In the genomic region with DNA sequence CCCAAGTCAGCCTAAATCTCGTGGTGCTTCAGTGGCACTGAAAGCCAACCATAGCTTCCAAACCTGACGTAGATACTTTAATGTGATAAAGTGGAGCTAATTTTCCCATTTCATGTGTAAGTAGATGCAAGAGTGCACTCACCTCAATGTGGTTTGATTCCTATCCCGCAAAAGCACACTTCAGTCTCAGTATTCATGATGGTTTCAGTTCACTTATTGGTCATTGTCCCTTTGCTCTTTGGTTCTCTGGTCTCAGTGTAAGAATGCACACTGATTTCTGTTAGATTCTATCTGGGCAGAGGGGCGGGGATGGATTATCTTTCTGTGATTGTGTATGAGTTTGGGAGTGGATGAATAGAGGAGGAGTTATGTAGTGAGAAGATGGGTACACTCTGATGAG, we compare ENCODE assay signal across 12 cellular contexts.
DNase-seq lines count a peak whose midpoint lies in the region; ATAC-seq and TF ChIP-seq lines count a peak whose summit lies in the region.
"Had no signal": no experiment of that assay in that cellular context is flagged by ENCODE, and none has a peak within 500 bp of the region (broad histone marks: within the 10 kb centered on the region; RNA-seq: fewer than 3 reads in every experiment).

No MANE protein-coding gene starts in this region.

- peaks cover 29% of the 10 kb centered on the region for H3K27me3 Mint-ChIP-seq in activated CD4-positive, alpha-beta T cell treated with anti-CD3 and anti-CD28 coated beads, Interleukin-2, amount 10 ng/mL, durations not matched to agents 24 days and 14 days
- H3K27me3 Mint-ChIP-seq in neural crest cell (ENCODE audit: low read depth) = no peaks in the 10 kb centered on the region

- intact Hi-C loops in activated CD4-positive, alpha-beta T cell treated with anti-CD3 and anti-CD28 coated beads, Interleukin-2, amount 10 ng/mL, durations not matched to agents 24 days and 14 days (cut with micrococcal nuclease) = no loop called here

- peak overlapping the region; percentile 16 for H3K27ac Mint-ChIP-seq in activated CD4-positive, alpha-beta T cell treated with anti-CD3 and anti-CD28 coated beads, Interleukin-2, amount 10 ng/mL, durations not matched to agents 24 days and 14 days
- H3K27ac Mint-ChIP-seq in neural crest cell (ENCODE audit: unreplicated experiment) = peak overlapping the region; percentile 53

- DNase-seq in activated CD4-positive, alpha-beta T cell treated with anti-CD3 and anti-CD28 coated beads, Interleukin-2, amount 10 ng/mL, durations not matched to agents 24 days and 14 days = no peak
- DNase-seq in activated CD4-positive, alpha-beta T cell treated with anti-CD3 and anti-CD28 coated beads for 4 hours = no peak
- DNase-seq in neural crest cell (ENCODE audit: low read depth, low spot score) (no peak), D341Med (ENCODE audit: low spot score) (no peak), HPDE6-E6E7 (ENCODE audit: extremely low spot score) (no peak), NCI-H345 treated with DMSO at 0.1 percent for 48 hours (lab: John Stamatoyannopoulos, UW; ENCODE audit: unreplicated experiment) (no peak)
- DNase-seq: NCI-H1930, NCI-H526, nucleus accumbens had no signal

- peaks cover 2% of the 10 kb centered on the region for H3K36me3 Mint-ChIP-seq in activated CD4-positive, alpha-beta T cell treated with anti-CD3 and anti-CD28 coated beads, Interleukin-2, amount 10 ng/mL, durations not matched to agents 24 days and 14 days (ENCODE audit: low read depth)
- no peaks in the 10 kb centered on the region for H3K36me3 Mint-ChIP-seq in neural crest cell (ENCODE audit: low read depth)

- no peak for TF ChIP-seq CTCF in neural crest cell (conservative IDR thresholded peaks at IDR 0.05)

- peak; percentile 80 for ATAC-seq in GM19467 (IDR thresholded peaks at IDR 0.05; ENCODE audit: unreplicated experiment)
- ATAC-seq in HG03565 (IDR thresholded peaks at IDR 0.05; ENCODE audit: unreplicated experiment) = peak; percentile 61
- ATAC-seq: A549 had no signal

- no peak overlapping the region for H3K4me3 Mint-ChIP-seq in activated CD4-positive, alpha-beta T cell treated with anti-CD3 and anti-CD28 coated beads, Interleukin-2, amount 10 ng/mL, durations not matched to agents 24 days and 14 days
- H3K4me3 Mint-ChIP-seq in neural crest cell = no peak overlapping the region

- peaks cover 28% of the 10 kb centered on the region for H3K4me1 Mint-ChIP-seq in activated CD4-positive, alpha-beta T cell treated with anti-CD3 and anti-CD28 coated beads, Interleukin-2, amount 10 ng/mL, durations not matched to agents 24 days and 14 days
- H3K4me1 Mint-ChIP-seq in neural crest cell = peaks cover 19% of the 10 kb centered on the region

- peaks cover 4% of the 10 kb centered on the region for H3K9me3 Mint-ChIP-seq in activated CD4-positive, alpha-beta T cell treated with anti-CD3 and anti-CD28 coated beads, Interleukin-2, amount 10 ng/mL, durations not matched to agents 24 days and 14 days
- no peaks in the 10 kb centered on the region for H3K9me3 Mint-ChIP-seq in neural crest cell
